In genomic region chr18:6482198-6482977, GRCh38 we compare ENCODE assay signal across 8 cellular contexts.
DNase-seq lines count a peak whose midpoint lies in the region; ATAC-seq and TF ChIP-seq lines count a peak whose summit lies in the region.

No MANE protein-coding gene starts in this region.

- H3K27ac Mint-ChIP-seq in progenitor cell of endocrine pancreas: no peak overlapping the region

- H3K9me3 Mint-ChIP-seq in progenitor cell of endocrine pancreas (ENCODE audit: low read depth): no peaks in the 10 kb centered on the region

- intact Hi-C loops in head of caudate nucleus (cut with DNase I): loop anchor here (10.0 kb wide), 1 partner anchor 608 kb away; no protein-coding TSS in a partner anchor

- ATAC-seq in HG03097 (IDR thresholded peaks at IDR 0.05; ENCODE audit: low FRiP score, unreplicated experiment): peak; percentile 74

- no peaks in the 10 kb centered on the region for H3K36me3 Mint-ChIP-seq in progenitor cell of endocrine pancreas (ENCODE audit: insufficient read depth)

- peak; percentile 78 for TF ChIP-seq CTCF in progenitor cell of endocrine pancreas (IDR thresholded peaks at IDR 0.05; ENCODE audit: unreplicated experiment)

- H3K27me3 Mint-ChIP-seq in progenitor cell of endocrine pancreas: peaks cover 3% of the 10 kb centered on the region

- peaks cover 23% of the 10 kb centered on the region for H3K4me1 Mint-ChIP-seq in progenitor cell of endocrine pancreas (ENCODE audit: low read depth)

- H3K4me3 Mint-ChIP-seq in progenitor cell of endocrine pancreas (ENCODE audit: low read depth): no peak overlapping the region

- DNase-seq in NCI-H2081 (lab: John Stamatoyannopoulos, UW) (peak; percentile 21 to 55), NCI-H2081 treated with DMSO at 0.1 percent for 48 hours (lab: John Stamatoyannopoulos, UW) (no peak), SK-N-DZ (ENCODE audit: low spot score) (peak; percentile 28), head of caudate nucleus (peak in 39 of 42 donors; percentile 8 to 81 (median 52)), progenitor cell of endocrine pancreas (ENCODE audit: low spot score, unreplicated experiment) (peak; percentile 57), T-helper 9 cell (no peak), amniotic stem cell (lab: John Stamatoyannopoulos, UW) (no peak)

Comparison
In these comparisons a context has a peak if more than half of its experiments do, and no peak if none do; other contexts are left out.
1. DNase-seq: peak in NCI-H2081 (2 of 2), SK-N-DZ (single experiment), head of caudate nucleus (39 of 42) and progenitor cell of endocrine pancreas (single experiment); none in NCI-H2081 treated with DMSO at 0.1 percent for 48 hours (single experiment), T-helper 9 cell (single experiment) and amniotic stem cell (single experiment).